10 cellular contexts compared by ENCODE assay signal in genomic region chr5:135230326-135230925, GRCh38.
A peak's percentile ranks its signal among the peaks of the same experiment; 100 is the strongest.
DNase-seq lines count a peak whose midpoint lies in the region; ATAC-seq and TF ChIP-seq lines count a peak whose summit lies in the region.
"Had no signal": no experiment of that assay in that cellular context is flagged by ENCODE, and none has a peak within 500 bp of the region (broad histone marks: within the 10 kb centered on the region; RNA-seq: fewer than 3 reads in every experiment).

No MANE protein-coding gene starts in this region.

- peaks cover 1% of the 10 kb centered on the region for H3K27me3 Mint-ChIP-seq in activated CD8-positive, alpha-beta T cell treated with anti-CD3 and anti-CD28 coated beads for 36 hours
- peaks cover 13% of the 10 kb centered on the region for H3K27me3 Mint-ChIP-seq in activated CD8-positive, alpha-beta T cell treated with anti-CD3 and anti-CD28 coated beads, Interleukin-2, amount 10 ng/mL, durations not matched to agents 7 days and 5 days (ENCODE audit: low read depth)
- H3K27me3 Mint-ChIP-seq in brain = peaks cover 30% of the 10 kb centered on the region
- H3K27me3 Mint-ChIP-seq in H9 (ENCODE audit: low read depth) = peaks cover 35% of the 10 kb centered on the region

- intact Hi-C loops in activated CD8-positive, alpha-beta T cell treated with anti-CD3 and anti-CD28 coated beads for 36 hours (cut with micrococcal nuclease) = no loop called here

- H3K36me3 Mint-ChIP-seq in activated CD8-positive, alpha-beta T cell treated with anti-CD3 and anti-CD28 coated beads for 36 hours (ENCODE audit: low read depth) = no peaks in the 10 kb centered on the region
- no peaks in the 10 kb centered on the region for H3K36me3 Mint-ChIP-seq in activated CD8-positive, alpha-beta T cell treated with anti-CD3 and anti-CD28 coated beads, Interleukin-2, amount 10 ng/mL, durations not matched to agents 7 days and 5 days (ENCODE audit: low read depth)
- no peaks in the 10 kb centered on the region for H3K36me3 Mint-ChIP-seq in brain
- H3K36me3 Mint-ChIP-seq in H9 (ENCODE audit: insufficient read depth in 1 of 3, low read depth in 3 of 3) = no peaks in the 10 kb centered on the region

- H3K9me3 ChIP-seq in upper lobe of left lung (no peaks in the 10 kb centered on the region), H9 (ENCODE audit: control insufficient read depth, low read depth, low read length) (no peaks in the 10 kb centered on the region)

- H2BK5ac ChIP-seq in H9 (ENCODE audit: insufficient read length, low read length) = no peak overlapping the region

- no peak for TF ChIP-seq POLR2A in upper lobe of left lung (IDR thresholded peaks at IDR 0.05)

- H2BK20ac ChIP-seq in H9 (ENCODE audit: low read depth, low read length, poor library complexity, severe bottlenecking) = no peak overlapping the region

- no peak for TF ChIP-seq CTCF in activated CD8-positive, alpha-beta T cell treated with anti-CD3 and anti-CD28 coated beads for 36 hours (IDR thresholded peaks at IDR 0.05)
- no peak for TF ChIP-seq CTCF in brain (conservative IDR thresholded peaks at IDR 0.05)
- no peak for TF ChIP-seq CTCF in upper lobe of left lung (IDR thresholded peaks at IDR 0.05)
- no peak for TF ChIP-seq CTCF in H9 (conservative IDR thresholded peaks at IDR 0.05)

- H3K23ac ChIP-seq in H9 (ENCODE audit: insufficient read length, low read depth, low read length) = no peak overlapping the region

- H3K4me1 ChIP-seq in upper lobe of left lung (peaks cover 10 to 28% (median 15%) of the 10 kb centered on the region in 4 donors), H9 (ENCODE audit: insufficient read depth, low read length) (no peaks in the 10 kb centered on the region)

- H2AK5ac ChIP-seq in H9 (ENCODE audit: insufficient read length, low read length) = no peak overlapping the region

- H4K20me1 ChIP-seq in H9 (ENCODE audit: control insufficient read depth, insufficient read depth, insufficient read length) = no peaks in the 10 kb centered on the region

- DNase-seq in activated CD8-positive, alpha-beta T cell treated with anti-CD3 and anti-CD28 coated beads for 36 hours = peak; percentile 8
- DNase-seq in activated CD8-positive, alpha-beta T cell treated with anti-CD3 and anti-CD28 coated beads, Interleukin-2, amount 10 ng/mL, durations not matched to agents 7 days and 5 days = no peak
- DNase-seq in left lobe of liver (ENCODE audit: low spot score) (no peak), upper lobe of left lung (peak; percentile 46 to 88), NCI-H187 (lab: John Stamatoyannopoulos, UW) (no peak), H9 (no peak), AML-193 (lab: John Stamatoyannopoulos, UW) (no peak)
- DNase-seq: activated T-cell treated with anti-CD3 and anti-CD28 coated beads, Interleukin-2, amount 50 U/mL, for 24 hours; PC-9 had no signal

- POLR2A ChIA-PET in activated CD8-positive, alpha-beta T cell treated with anti-CD3 and anti-CD28 coated beads for 36 hours (lab: Charles Lee) = no interaction called here
- POLR2A ChIA-PET in activated CD8-positive, alpha-beta T cell treated with anti-CD3 and anti-CD28 coated beads, Interleukin-2, amount 10 ng/mL, durations not matched to agents 7 days and 5 days (lab: Charles Lee) = no interaction called here

- no peaks in the 10 kb centered on the region for H3K27me3 ChIP-seq in upper lobe of left lung
- no peaks in the 10 kb centered on the region for H3K27me3 ChIP-seq in H9 (ENCODE audit: insufficient read depth, low read length)

- H3K9ac ChIP-seq in H9 (ENCODE audit: extremely low read depth, insufficient read length, low read length) = no peak overlapping the region

- no peak overlapping the region for H2BK15ac ChIP-seq in H9 (ENCODE audit: low read depth, low read length)

- H3K4me3 ChIP-seq in upper lobe of left lung = no peak overlapping the region
- H3K4me3 ChIP-seq: PC-9 had no signal

- no peaks in the 10 kb centered on the region for H3K79me1 ChIP-seq in H9 (ENCODE audit: insufficient read depth, low read depth, low read length, poor library complexity, severe bottlenecking)

- TF ChIP-seq EP300 in upper lobe of left lung (IDR thresholded peaks at IDR 0.05) = peak in 1 of 4 donors; percentile 57

- H3K27ac Mint-ChIP-seq in activated CD8-positive, alpha-beta T cell treated with anti-CD3 and anti-CD28 coated beads for 36 hours = no peak overlapping the region
- no peak overlapping the region for H3K27ac Mint-ChIP-seq in activated CD8-positive, alpha-beta T cell treated with anti-CD3 and anti-CD28 coated beads, Interleukin-2, amount 10 ng/mL, durations not matched to agents 7 days and 5 days
- peak overlapping the region in 3 of 5 experiments; percentile 8 to 53 (median 45) for H3K27ac Mint-ChIP-seq in brain
- no peak overlapping the region for H3K27ac Mint-ChIP-seq in H9
- H3K27ac Mint-ChIP-seq: activated T-cell treated with anti-CD3 and anti-CD28 coated beads, Interleukin-2, amount 50 U/mL, for 24 hours had no signal

- no peak overlapping the region for H4K8ac ChIP-seq in H9 (replicated peaks; ENCODE audit: insufficient read length, low read depth, low read length)

- H3T11ph ChIP-seq in H9 (ENCODE audit: low read length) = no peak overlapping the region

- H3K4me2 ChIP-seq in H9 (ENCODE audit: insufficient read depth, insufficient read length, low read length) = no peak overlapping the region
- H3K4me2 ChIP-seq: PC-9 had no signal

- H2BK120ac ChIP-seq in H9 (ENCODE audit: low read depth, low read length, poor library complexity, severe bottlenecking) = no peak overlapping the region

- H2BK12ac ChIP-seq in H9 (ENCODE audit: insufficient read length, low read depth, low read length) = no peak overlapping the region

- H3K36me3 ChIP-seq in upper lobe of left lung = no peaks in the 10 kb centered on the region

- H3K4me1 Mint-ChIP-seq in activated CD8-positive, alpha-beta T cell treated with anti-CD3 and anti-CD28 coated beads for 36 hours (ENCODE audit: low read depth) = no peaks in the 10 kb centered on the region
- H3K4me1 Mint-ChIP-seq in activated CD8-positive, alpha-beta T cell treated with anti-CD3 and anti-CD28 coated beads, Interleukin-2, amount 10 ng/mL, durations not matched to agents 7 days and 5 days (ENCODE audit: low read depth) = no peaks in the 10 kb centered on the region
- H3K4me1 Mint-ChIP-seq in brain (peaks cover 41% of the 10 kb centered on the region), H9 (peaks cover 9 to 11% of the 10 kb centered on the region in 2 experiments)

- H3K14ac ChIP-seq in H9 (ENCODE audit: insufficient read depth, low read length) = no peak overlapping the region

- CTCF ChIA-PET in activated CD8-positive, alpha-beta T cell treated with anti-CD3 and anti-CD28 coated beads for 36 hours (lab: Charles Lee) = no interaction called here
- CTCF ChIA-PET in activated CD8-positive, alpha-beta T cell treated with anti-CD3 and anti-CD28 coated beads, Interleukin-2, amount 10 ng/mL, durations not matched to agents 7 days and 5 days (lab: Charles Lee) = no interaction called here

- WGBS in upper lobe of left lung, 2 donors = 46 to 75% methylated on average over 3 to 10 of the region's 12 CpGs
- no CpG with 5 or more reads among the region's 12 CpGs for WGBS in H9 (ENCODE audit: extremely low coverage, insufficient read length, low lambda C conversion rate)

- H3K4me3 Mint-ChIP-seq in activated CD8-positive, alpha-beta T cell treated with anti-CD3 and anti-CD28 coated beads for 36 hours = no peak overlapping the region
- no peak overlapping the region for H3K4me3 Mint-ChIP-seq in activated CD8-positive, alpha-beta T cell treated with anti-CD3 and anti-CD28 coated beads, Interleukin-2, amount 10 ng/mL, durations not matched to agents 7 days and 5 days
- H3K4me3 Mint-ChIP-seq in brain (no peak overlapping the region), H9 (no peak overlapping the region)
- H3K4me3 Mint-ChIP-seq: activated T-cell treated with anti-CD3 and anti-CD28 coated beads, Interleukin-2, amount 50 U/mL, for 24 hours had no signal

- no peak overlapping the region for H4K5ac ChIP-seq in H9 (ENCODE audit: insufficient read length, low read depth, low read length)

- no peak overlapping the region for H2AFZ ChIP-seq in H9 (ENCODE audit: low read length)
- H2AFZ ChIP-seq: PC-9 had no signal

- H4K91ac ChIP-seq in H9 (ENCODE audit: insufficient read length, low read depth, low read length) = no peak overlapping the region

- H3K56ac ChIP-seq in H9 (ENCODE audit: insufficient read length, low read depth, low read length) = no peak overlapping the region

- peak overlapping the region in 2 of 4 donors; percentile 12 to 61 for H3K27ac ChIP-seq in upper lobe of left lung
- no peak overlapping the region for H3K27ac ChIP-seq in H9 (ENCODE audit: insufficient read length, low read depth, low read length)
- H3K27ac ChIP-seq: PC-9 had no signal

- H3K18ac ChIP-seq in H9 (ENCODE audit: insufficient read length, low read depth, low read length) = no peak overlapping the region

- no peak for ATAC-seq in activated CD8-positive, alpha-beta T cell treated with anti-CD3 and anti-CD28 coated beads for 36 hours
- ATAC-seq in activated CD8-positive, alpha-beta T cell treated with anti-CD3 and anti-CD28 coated beads, Interleukin-2, amount 10 ng/mL, durations not matched to agents 7 days and 5 days = no peak
- peak; percentile 24 for ATAC-seq in left lobe of liver
- peak; percentile 68 to 82 for ATAC-seq in upper lobe of left lung (ENCODE audit: low FRiP score in 2 of 2)

- H3K79me2 ChIP-seq in H9 (ENCODE audit: insufficient read depth, low read length) = no peaks in the 10 kb centered on the region

- H3K23me2 ChIP-seq in H9 (ENCODE audit: insufficient read length, low read depth, low read length, poor library complexity, severe bottlenecking) = no peaks in the 10 kb centered on the region

- H3K9me3 Mint-ChIP-seq in activated CD8-positive, alpha-beta T cell treated with anti-CD3 and anti-CD28 coated beads for 36 hours = no peaks in the 10 kb centered on the region
- H3K9me3 Mint-ChIP-seq in activated CD8-positive, alpha-beta T cell treated with anti-CD3 and anti-CD28 coated beads, Interleukin-2, amount 10 ng/mL, durations not matched to agents 7 days and 5 days (ENCODE audit: insufficient read depth) = no peaks in the 10 kb centered on the region
- H3K9me3 Mint-ChIP-seq in brain (peaks cover 2 to 5% (median 4%) of the 10 kb centered on the region in 5 experiments), H9 (peaks cover 0 to 3% of the 10 kb centered on the region in 2 experiments; a peak in 1 of 5 replicates)
- H3K9me3 Mint-ChIP-seq: activated T-cell treated with anti-CD3 and anti-CD28 coated beads, Interleukin-2, amount 50 U/mL, for 24 hours had no signal

- no peak overlapping the region for H3K4ac ChIP-seq in H9 (ENCODE audit: low read depth, low read length)

Comparison
In these comparisons a context has a peak if more than half of its experiments do, and no peak if none do; other contexts are left out.
1. DNase-seq: peak in activated CD8-positive, alpha-beta T cell treated with anti-CD3 and anti-CD28 coated beads for 36 hours (single experiment) and upper lobe of left lung (2 of 2); none in activated CD8-positive, alpha-beta T cell treated with anti-CD3 and anti-CD28 coated beads, Interleukin-2, amount 10 ng/mL, durations not matched to agents 7 days and 5 days (single experiment), left lobe of liver (single experiment), NCI-H187 (0 of 2), H9 (single experiment) and AML-193 (0 of 2).
2. ATAC-seq: peak in left lobe of liver (single experiment) and upper lobe of left lung (2 of 2); none in activated CD8-positive, alpha-beta T cell treated with anti-CD3 and anti-CD28 coated beads for 36 hours (single experiment) and activated CD8-positive, alpha-beta T cell treated with anti-CD3 and anti-CD28 coated beads, Interleukin-2, amount 10 ng/mL, durations not matched to agents 7 days and 5 days (single experiment).
3. H3K27ac Mint-ChIP-seq: peak in brain (3 of 5); none in activated CD8-positive, alpha-beta T cell treated with anti-CD3 and anti-CD28 coated beads for 36 hours (single experiment), activated CD8-positive, alpha-beta T cell treated with anti-CD3 and anti-CD28 coated beads, Interleukin-2, amount 10 ng/mL, durations not matched to agents 7 days and 5 days (single experiment) and H9 (0 of 3).